In the genomic region with DNA sequence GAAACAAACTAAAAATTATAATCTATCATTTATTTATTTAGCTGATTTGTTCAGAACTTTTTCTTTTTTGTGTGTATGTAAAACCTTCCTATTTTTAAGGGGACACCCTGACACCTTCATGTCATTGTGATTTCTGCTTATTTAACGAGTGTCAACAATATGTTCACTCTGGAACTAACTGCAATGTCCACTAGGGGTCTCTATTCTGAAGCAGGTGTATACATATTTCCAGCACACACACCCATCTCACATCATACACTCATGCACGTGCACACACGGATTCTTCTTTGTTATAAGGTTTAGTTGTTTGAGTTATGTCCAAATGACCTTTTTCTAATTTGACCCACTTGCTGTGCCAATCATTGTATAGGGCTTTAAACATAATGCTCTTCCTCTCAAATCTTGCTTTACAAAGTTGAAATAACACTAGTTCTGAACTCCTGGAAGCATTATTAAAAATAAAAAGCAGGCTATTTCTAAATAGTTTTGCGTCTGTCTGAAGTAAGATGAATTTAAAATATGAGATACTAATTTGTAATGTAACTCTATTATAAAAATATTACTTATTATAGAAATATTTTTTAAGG, we compare ENCODE assay signal across 8 cellular contexts. TPM values are rescaled to one million over a fixed set of nuclear protein-coding genes. Genes with fewer than 3 reads are reported as not detected.
A peak's percentile ranks its signal among the peaks of the same experiment; 100 is the strongest.
DNase-seq lines count a peak whose midpoint lies in the region; ATAC-seq and TF ChIP-seq lines count a peak whose summit lies in the region.

No MANE protein-coding gene starts in this region.

- peak; percentile 98 for ATAC-seq in GM19372 (IDR thresholded peaks at IDR 0.05; ENCODE audit: low read depth, unreplicated experiment)
- ATAC-seq in HG03159 (IDR thresholded peaks at IDR 0.05; ENCODE audit: unreplicated experiment) = peak; percentile 99
- ATAC-seq in stimulated activated memory B cell treated with anti-CD40 and anti-IgM and Interleukin-4, amounts not matched to agents 10 μg/mL and 1 μg/mL and 100 μg/mL, for 72 hours = peak; percentile 85

- no peak overlapping the region for H3K4me3 Mint-ChIP-seq in stimulated activated memory B cell treated with anti-CD40 and anti-IgM and Interleukin-4, amounts not matched to agents 10 μg/mL and 1 μg/mL and 100 μg/mL, for 72 hours

- H3K4me1 ChIP-seq in right atrium auricular region = no peaks in the 10 kb centered on the region

- H3K36me3 ChIP-seq in right atrium auricular region = no peaks in the 10 kb centered on the region

- no peak overlapping the region for H3K4me3 ChIP-seq in WI38 (ENCODE audit: low read depth, low read length)
- H3K4me3 ChIP-seq in right atrium auricular region = no peak overlapping the region

- DNase-seq in DMS153 (lab: John Stamatoyannopoulos, UW) = peak; percentile 46
- DNase-seq in NCI-H2171 (lab: John Stamatoyannopoulos, UW) = peak; percentile 44
- DNase-seq in right atrium auricular region (ENCODE audit: low spot score) = no peak
- no peak for DNase-seq in activated naive CD4-positive, alpha-beta T cell treated with Interleukin-2 at 50 U/mL for 16 hours

- H3K27ac Mint-ChIP-seq in stimulated activated memory B cell treated with anti-CD40 and anti-IgM and Interleukin-4, amounts not matched to agents 10 μg/mL and 1 μg/mL and 100 μg/mL, for 72 hours = no peak overlapping the region

- no peaks in the 10 kb centered on the region for H3K4me1 Mint-ChIP-seq in stimulated activated memory B cell treated with anti-CD40 and anti-IgM and Interleukin-4, amounts not matched to agents 10 μg/mL and 1 μg/mL and 100 μg/mL, for 72 hours

- no peak overlapping the region for H3K27ac ChIP-seq in right atrium auricular region

- no peaks in the 10 kb centered on the region for H3K27me3 Mint-ChIP-seq in stimulated activated memory B cell treated with anti-CD40 and anti-IgM and Interleukin-4, amounts not matched to agents 10 μg/mL and 1 μg/mL and 100 μg/mL, for 72 hours

- H3K27me3 ChIP-seq in right atrium auricular region = no peaks in the 10 kb centered on the region

- TF ChIP-seq CTCF in WI38 (IDR thresholded peaks at IDR 0.05; ENCODE audit: low read depth, low read length) (peak; percentile 43; the same call in 1 of the 2 replicates), right atrium auricular region (IDR thresholded peaks at IDR 0.05) (peak; percentile 69 to 74)

- no peaks in the 10 kb centered on the region for H3K9me3 Mint-ChIP-seq in stimulated activated memory B cell treated with anti-CD40 and anti-IgM and Interleukin-4, amounts not matched to agents 10 μg/mL and 1 μg/mL and 100 μg/mL, for 72 hours

- H3K9me3 ChIP-seq in right atrium auricular region = no peaks in the 10 kb centered on the region

- no peaks in the 10 kb centered on the region for H3K36me3 Mint-ChIP-seq in stimulated activated memory B cell treated with anti-CD40 and anti-IgM and Interleukin-4, amounts not matched to agents 10 μg/mL and 1 μg/mL and 100 μg/mL, for 72 hours

RNA-seq across cellular contexts. Expression of gene E2F7, which starts 15.5 kb away (rescaled TPM):
- under 1 TPM in 1 of 2 donors, not detected in 1; 0.75 TPM for total RNA-seq in right atrium auricular region

Comparison
In these comparisons a context has a peak if more than half of its experiments do, and no peak if none do; other contexts are left out.
1. DNase-seq: peak in DMS153 (single experiment) and NCI-H2171 (single experiment); none in right atrium auricular region (single experiment) and activated naive CD4-positive, alpha-beta T cell treated with Interleukin-2 at 50 U/mL for 16 hours (single experiment).
2. Peak in every context shown above with its lines, with median percentiles within 50 percentile points of each other: ATAC-seq.